In the genomic region with DNA sequence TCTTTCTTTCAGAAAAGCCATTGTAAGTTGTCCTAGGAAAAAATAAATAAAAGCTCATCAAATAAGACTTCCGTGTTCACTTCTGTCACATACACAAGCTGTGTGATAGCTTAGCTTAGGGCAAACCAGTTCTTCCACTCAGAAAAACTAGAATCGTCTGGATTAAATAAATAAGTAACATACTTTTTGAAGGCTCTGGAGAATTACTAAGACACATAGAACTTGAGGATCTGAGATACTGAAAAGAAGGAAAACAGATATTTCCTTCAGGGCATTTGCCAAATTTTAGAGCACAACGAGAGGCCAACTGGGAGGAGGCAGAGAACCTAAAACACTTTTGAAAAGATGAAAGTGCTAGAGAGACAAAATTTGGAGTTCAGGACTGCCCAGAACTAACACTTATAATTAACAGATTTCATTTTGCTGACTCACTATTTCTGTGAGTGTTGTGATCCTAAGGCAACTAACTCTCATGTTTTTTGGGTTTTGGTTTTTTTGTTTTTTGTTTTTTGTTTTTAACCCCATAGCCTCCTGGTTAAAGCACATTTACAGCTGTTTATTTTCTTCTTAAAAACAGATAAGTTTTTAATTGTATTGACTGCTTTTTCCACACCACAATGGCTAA, we compare ENCODE assay signal across 12 cellular contexts. TPM values are rescaled to one million over a fixed set of nuclear protein-coding genes. Genes with fewer than 3 reads are reported as not detected.
DNase-seq lines count a peak whose midpoint lies in the region; ATAC-seq and TF ChIP-seq lines count a peak whose summit lies in the region.
"Had no signal": no experiment of that assay in that cellular context is flagged by ENCODE, and none has a peak within 500 bp of the region (broad histone marks: within the 10 kb centered on the region; RNA-seq: fewer than 3 reads in every experiment).

No MANE protein-coding gene starts in this region.

- no TSS peak for BruUV-seq in Calu3 (replicated peaks; lab: Mats Ljungman, UMichigan)

- H3K27ac Mint-ChIP-seq in Calu3 (ENCODE audit: unreplicated experiment) (peak overlapping the region; percentile 91), mesothelial cell of epicardium (peak overlapping the region; percentile 84)
- peak overlapping the region; percentile 73 for H3K27ac Mint-ChIP-seq in central memory CD8-positive, alpha-beta T cell (ENCODE audit: low read depth)

- no peak for DNase-seq in Calu3
- peak; percentile 23 for DNase-seq in NCI-H748 (lab: John Stamatoyannopoulos, UW; ENCODE audit: unreplicated experiment)
- no peak for DNase-seq in central memory CD8-positive, alpha-beta T cell (ENCODE audit: low spot score in 2 of 2)
- no peak for DNase-seq in mesothelial cell of epicardium (ENCODE audit: low spot score in 2 of 2, unreplicated experiment in 2 of 2)
- no peak for DNase-seq in HuH-7 (ENCODE audit: low spot score)
- no peak for DNase-seq in activated gamma-delta T cell (lab: John Stamatoyannopoulos, UW)
- DNase-seq in NCI-H146 treated with DMSO at 0.1 percent for 48 hours (lab: John Stamatoyannopoulos, UW; ENCODE audit: unreplicated experiment) = no peak
- DNase-seq in Ammon's horn (ENCODE audit: low spot score) = no peak
- DNase-seq: activated naive CD8-positive, alpha-beta T cell treated with anti-CD3 and anti-CD28 coated beads, Interleukin-2, amount 10 ng/mL, durations not matched to agents 7 days and 5 days; NCI-H1694; right cardiac atrium; stomach had no signal

- CTCF ChIA-PET in Calu3 (lab: Charles Lee) = interaction anchor here (1.0 to 1.5 kb wide), 2 partner anchors 84 to 311 kb away, joined by 3 to 4 read pairs; no protein-coding TSS in a partner anchor

- H3K36me3 Mint-ChIP-seq in Calu3 (ENCODE audit: insufficient read depth, unreplicated experiment) = peaks cover 8% of the 10 kb centered on the region
- peaks cover 4% of the 10 kb centered on the region for H3K36me3 Mint-ChIP-seq in central memory CD8-positive, alpha-beta T cell (ENCODE audit: insufficient read depth)
- H3K36me3 Mint-ChIP-seq in mesothelial cell of epicardium = no peaks in the 10 kb centered on the region

- peak; percentile 29 for ATAC-seq in central memory CD8-positive, alpha-beta T cell (replicated peaks; ENCODE audit: extremely low read depth, poor library complexity, severe bottlenecking)
- ATAC-seq: right cardiac atrium had no signal

- TF ChIP-seq CTCF in Calu3 (IDR thresholded peaks at IDR 0.05; ENCODE audit: unreplicated experiment) = no peak
- no peak for TF ChIP-seq CTCF in mesothelial cell of epicardium (IDR thresholded peaks at IDR 0.05; ENCODE audit: unreplicated experiment)

- H3K27me3 Mint-ChIP-seq in Calu3 (ENCODE audit: unreplicated experiment) (no peaks in the 10 kb centered on the region), mesothelial cell of epicardium (ENCODE audit: low read depth) (no peaks in the 10 kb centered on the region)
- H3K27me3 Mint-ChIP-seq in central memory CD8-positive, alpha-beta T cell = no peaks in the 10 kb centered on the region
- H3K27me3 Mint-ChIP-seq: activated naive CD8-positive, alpha-beta T cell treated with anti-CD3 and anti-CD28 coated beads, Interleukin-2, amount 10 ng/mL, durations not matched to agents 7 days and 5 days had no signal

- peak overlapping the region; percentile 25 for H3K4me3 Mint-ChIP-seq in Calu3 (ENCODE audit: low read depth, unreplicated experiment)
- H3K4me3 Mint-ChIP-seq in central memory CD8-positive, alpha-beta T cell = no peak overlapping the region
- H3K4me3 Mint-ChIP-seq in mesothelial cell of epicardium = no peak overlapping the region
- H3K4me3 Mint-ChIP-seq: activated naive CD8-positive, alpha-beta T cell treated with anti-CD3 and anti-CD28 coated beads, Interleukin-2, amount 10 ng/mL, durations not matched to agents 7 days and 5 days had no signal

- H3K4me1 Mint-ChIP-seq in Calu3 (ENCODE audit: low read depth, unreplicated experiment) (peaks cover 41% of the 10 kb centered on the region), mesothelial cell of epicardium (peaks cover 13% of the 10 kb centered on the region)
- peaks cover 37% of the 10 kb centered on the region for H3K4me1 Mint-ChIP-seq in central memory CD8-positive, alpha-beta T cell

- no peaks in the 10 kb centered on the region for H3K9me3 Mint-ChIP-seq in Calu3 (ENCODE audit: low read depth, unreplicated experiment)
- H3K9me3 Mint-ChIP-seq in central memory CD8-positive, alpha-beta T cell = no peaks in the 10 kb centered on the region
- no peaks in the 10 kb centered on the region for H3K9me3 Mint-ChIP-seq in mesothelial cell of epicardium

- intact Hi-C loops in Calu3 (cut with micrococcal nuclease; ENCODE audit: unreplicated experiment) = no loop called here

RNA-seq across cellular contexts. Expression of a gene that starts 38.7 kb away (rescaled TPM):
- not detected in 2 replicates for total RNA-seq in Calu3 (2022)
- total RNA-seq in mesothelial cell of epicardium = not detected in 3 replicates
